In genomic region chr12:60333461-60333860, GRCh38 we compare ENCODE assay signal across 31 cellular contexts.
DNase-seq lines count a peak whose midpoint lies in the region; ATAC-seq, FAIRE-seq and TF ChIP-seq lines count a peak whose summit lies in the region.
"Had no signal": no experiment of that assay in that cellular context is flagged by ENCODE, and none has a peak within 500 bp of the region (broad histone marks: within the 10 kb centered on the region; RNA-seq: fewer than 3 reads in every experiment).

No MANE protein-coding gene starts in this region.

- no peaks in the 10 kb centered on the region for H3K9me3 ChIP-seq in PC-3 (ENCODE audit: low read length)
- no peaks in the 10 kb centered on the region for H3K9me3 ChIP-seq in mammary epithelial cell (replicated peaks; ENCODE audit: insufficient read depth, low read length)
- H3K9me3 ChIP-seq in CD4-positive, alpha-beta T cell (ENCODE audit: control insufficient read depth, low read length): no peaks in the 10 kb centered on the region
- H3K9me3 ChIP-seq: adrenal gland, lower lobe of right lung, transverse colon had no signal

- no peaks in the 10 kb centered on the region for H3K27me3 ChIP-seq in PC-3 (ENCODE audit: low read length)
- H3K27me3 ChIP-seq in mammary epithelial cell (ENCODE audit: insufficient read depth, low read length): no peaks in the 10 kb centered on the region
- no peaks in the 10 kb centered on the region for H3K27me3 ChIP-seq in CD4-positive, alpha-beta T cell (ENCODE audit: control insufficient read depth, insufficient read depth, low read length)
- H3K27me3 ChIP-seq: adrenal gland, transverse colon had no signal

- no peak overlapping the region for H2AFZ ChIP-seq in PC-3 (ENCODE audit: low read length)
- peak overlapping the region; percentile 58 for H2AFZ ChIP-seq in mammary epithelial cell (ENCODE audit: low read depth, low read length)
- H2AFZ ChIP-seq: GM23248 had no signal

- H3K4me1 ChIP-seq in PC-3 (ENCODE audit: insufficient read depth, low read length) (peaks cover 46% of the 10 kb centered on the region), mammary epithelial cell (ENCODE audit: insufficient read depth, low read length) (peaks cover 3% of the 10 kb centered on the region)
- H3K4me1 ChIP-seq: adrenal gland, lower lobe of right lung, transverse colon had no signal

- WGBS in mammary epithelial cell (ENCODE audit: low coverage, missing lambda C conversion rate): 51% methylated on average over 5 of the region's 6 CpGs

- H3K36me3 ChIP-seq in PC-3 (ENCODE audit: low read depth, low read length): no peaks in the 10 kb centered on the region
- H3K36me3 ChIP-seq in mammary epithelial cell (ENCODE audit: insufficient read depth, low read length): no peaks in the 10 kb centered on the region
- H3K36me3 ChIP-seq: adrenal gland, lower lobe of right lung, transverse colon had no signal

- H4K20me1 ChIP-seq in PC-3 (ENCODE audit: low read length) (no peaks in the 10 kb centered on the region), mammary epithelial cell (ENCODE audit: insufficient read depth, low read length) (no peaks in the 10 kb centered on the region)

- CTCF ChIA-PET in PC-3 (lab: Charles Lee) (interaction anchor here (0.6 kb wide), 1 partner anchor 73 kb away, joined by 3 read pairs; no protein-coding TSS in a partner anchor), mammary epithelial cell (lab: Charles Lee; ENCODE audit: low non-redundant PET) (no interaction called here)
- CTCF ChIA-PET in activated CD4-positive, alpha-beta T cell treated with anti-CD3 and anti-CD28 coated beads for 36 hours (lab: Charles Lee): interaction anchor here (1.2 kb wide), 1 partner anchor 11 kb away, joined by 3 read pairs; no protein-coding TSS in a partner anchor
- CTCF ChIA-PET in CD4-positive, alpha-beta T cell (lab: Charles Lee): no interaction called here

- POLR2A ChIA-PET in PC-3 (lab: Charles Lee; ENCODE audit: unreplicated experiment): no interaction called here
- POLR2A ChIA-PET in activated CD4-positive, alpha-beta T cell treated with anti-CD3 and anti-CD28 coated beads for 36 hours (lab: Charles Lee): no interaction called here
- POLR2A ChIA-PET in CD4-positive, alpha-beta T cell (lab: Charles Lee): no interaction called here

- no peak overlapping the region for H3K27ac Mint-ChIP-seq in activated CD4-positive, alpha-beta T cell treated with anti-CD3 and anti-CD28 coated beads for 36 hours
- no peak overlapping the region for H3K27ac Mint-ChIP-seq in CD4-positive, alpha-beta T cell
- H3K27ac Mint-ChIP-seq: activated CD8-positive, alpha-beta T cell treated with anti-CD3 and anti-CD28 coated beads for 36 hours; activated naive CD4-positive, alpha-beta T cell treated with anti-CD3 and anti-CD28 coated beads for 36 hours; activated T-helper 1 cell treated with anti-CD3 and anti-CD28 coated beads, Interleukin-12 subunit alpha, Interleukin-12 subunit beta, Interleukin-2, Interleukin-4 antibody, amounts not matched to agents 30 ng/mL and 10 ng/mL and 1 ng/mL, durations not matched to agents 14 hours and 24 hours and 36 hours; effector memory CD8-positive, alpha-beta T cell; natural killer cell treated with Interleukin-12 subunit alpha and Interleukin-12 subunit beta and Interleukin-15 and Interleukin-18, amount 100 ng/mL, for 72 hours had no signal

- H3K4me3 Mint-ChIP-seq in activated CD4-positive, alpha-beta T cell treated with anti-CD3 and anti-CD28 coated beads for 36 hours: no peak overlapping the region
- H3K4me3 Mint-ChIP-seq in CD4-positive, alpha-beta T cell: no peak overlapping the region
- H3K4me3 Mint-ChIP-seq: activated CD8-positive, alpha-beta T cell treated with anti-CD3 and anti-CD28 coated beads for 36 hours; activated naive CD4-positive, alpha-beta T cell treated with anti-CD3 and anti-CD28 coated beads for 36 hours; activated T-helper 1 cell treated with anti-CD3 and anti-CD28 coated beads, Interleukin-12 subunit alpha, Interleukin-12 subunit beta, Interleukin-2, Interleukin-4 antibody, amounts not matched to agents 30 ng/mL and 10 ng/mL and 1 ng/mL, durations not matched to agents 14 hours and 24 hours and 36 hours; effector memory CD8-positive, alpha-beta T cell; natural killer cell treated with Interleukin-12 subunit alpha and Interleukin-12 subunit beta and Interleukin-15 and Interleukin-18, amount 100 ng/mL, for 72 hours had no signal

- H3K4me3 ChIP-seq in PC-3 (ENCODE audit: low read length): 0 out of 2 replicates have a peak overlapping the region, but pooled peaks have one; percentile 31
- H3K4me3 ChIP-seq in mammary epithelial cell (replicated peaks in 1 of 3; ENCODE audit: insufficient read depth in 1 of 3, low read depth in 2 of 3, low read length in 3 of 3): no peak overlapping the region
- no peak overlapping the region for H3K4me3 ChIP-seq in foreskin fibroblast (ENCODE audit: low read depth in 1 of 2, low read length in 2 of 2)
- H3K4me3 ChIP-seq: adrenal gland, coronary artery, GM23248, K562, lower lobe of right lung, transverse colon had no signal

- H3K36me3 Mint-ChIP-seq in activated CD4-positive, alpha-beta T cell treated with anti-CD3 and anti-CD28 coated beads for 36 hours (ENCODE audit: low read depth): no peaks in the 10 kb centered on the region
- H3K36me3 Mint-ChIP-seq in CD4-positive, alpha-beta T cell (ENCODE audit: low read depth): no peaks in the 10 kb centered on the region

- DNase-seq in EH (ENCODE audit: low read depth) (peak; percentile 60), PC-3 (peak; percentile 71), mammary epithelial cell (no peak), foreskin fibroblast (peak; percentile 19 to 21), RCC 7860 (ENCODE audit: low spot score) (no peak), amniotic stem cell (lab: John Stamatoyannopoulos, UW) (no peak)
- no peak for DNase-seq in activated CD4-positive, alpha-beta T cell treated with anti-CD3 and anti-CD28 coated beads for 36 hours
- DNase-seq in CD4-positive, alpha-beta T cell: no peak
- DNase-seq: activated CD4-positive, alpha-beta T cell treated with anti-CD3 and anti-CD28 coated beads for 1 hour; activated CD8-positive, alpha-beta memory T cell treated with anti-CD3 and anti-CD28 coated beads, Interleukin-2, amount 50 U/mL, for 48 hours; activated CD8-positive, alpha-beta T cell treated with anti-CD3 and anti-CD28 coated beads for 36 hours; activated naive CD4-positive, alpha-beta T cell treated with anti-CD3 and anti-CD28 coated beads for 36 hours; adrenal gland; effector memory CD8-positive, alpha-beta T cell; GM23248; lower lobe of right lung; MM.1S; NCI-H2029; NCI-H524; occipital lobe; OCI-M1; stimulated activated CD4-positive, alpha-beta T cell treated with anti-CD3 and anti-CD28 coated beads, Interleukin-4, amount 100 ng/mL, for 24 hours; T-helper 2 cell; transverse colon had no signal

- H3K27ac ChIP-seq in PC-3 (ENCODE audit: low read length) (no peak overlapping the region), mammary epithelial cell (ENCODE audit: insufficient read depth, low read depth, low read length) (no peak overlapping the region)
- H3K27ac ChIP-seq in CD4-positive, alpha-beta T cell (ENCODE audit: low read depth, low read length): no peak overlapping the region
- H3K27ac ChIP-seq: adrenal gland, coronary artery, GM23248, lower lobe of right lung, transverse colon had no signal

- BruUV-seq in PC-3 (replicated peaks; lab: Mats Ljungman, UMichigan) (no TSS peak), mammary epithelial cell (replicated peaks; lab: Mats Ljungman, UMichigan) (no TSS peak)

- H3K79me2 ChIP-seq in PC-3 (ENCODE audit: low read length): no peaks in the 10 kb centered on the region
- H3K79me2 ChIP-seq in mammary epithelial cell (ENCODE audit: insufficient read depth, low read length): no peaks in the 10 kb centered on the region

- no peaks in the 10 kb centered on the region for H3F3A ChIP-seq in PC-3 (ENCODE audit: low read length, unreplicated experiment)

- intact Hi-C loops in PC-3 (cut with micrococcal nuclease): loop anchor here (10.0 kb wide), 3 partner anchors 69 to 189 kb away; no protein-coding TSS in a partner anchor
- intact Hi-C loops in mammary epithelial cell (cut with micrococcal nuclease): no loop called here
- intact Hi-C loops in activated CD4-positive, alpha-beta T cell treated with anti-CD3 and anti-CD28 coated beads for 36 hours (cut with DNase I, micrococcal nuclease): no loop called here
- intact Hi-C loops in CD4-positive, alpha-beta T cell (cut with DNase I, micrococcal nuclease): no loop called here

- in situ Hi-C loops in mammary epithelial cell (cut with MboI; ENCODE audit: low sequenced_read_pairs in 2 of 2): no loop called here

- ATAC-seq in PC-3: peak; percentile 58
- ATAC-seq in activated CD4-positive, alpha-beta T cell treated with anti-CD3 and anti-CD28 coated beads for 36 hours: no peak
- ATAC-seq in CD4-positive, alpha-beta T cell (ENCODE audit: poor library complexity): no peak
- ATAC-seq: activated CD8-positive, alpha-beta T cell treated with anti-CD3 and anti-CD28 coated beads for 36 hours; effector memory CD8-positive, alpha-beta T cell; K562; lower lobe of right lung; natural killer cell treated with Interleukin-12 subunit alpha and Interleukin-12 subunit beta and Interleukin-15 and Interleukin-18, amount 100 ng/mL, for 72 hours; Right ventricle myocardium inferior had no signal

- H3K9ac ChIP-seq in PC-3 (ENCODE audit: low read length) (no peak overlapping the region), mammary epithelial cell (ENCODE audit: insufficient read depth, low read length) (no peak overlapping the region)
- H3K9ac ChIP-seq: GM23248 had no signal

- H3K9me2 ChIP-seq in PC-3 (replicated peaks; ENCODE audit: low read length): no peaks in the 10 kb centered on the region

- dilution Hi-C loops in mammary epithelial cell (cut with HindIII; ENCODE audit: low sequenced_read_pairs): no loop called here

- FAIRE-seq in RCC 7860 (lab: Jason Lieb, UNC): no peak
- FAIRE-seq: frontal cortex, HTR-8/SVneo, K562 had no signal

- peaks cover 4% of the 10 kb centered on the region for H3K9me3 Mint-ChIP-seq in activated CD4-positive, alpha-beta T cell treated with anti-CD3 and anti-CD28 coated beads for 36 hours (ENCODE audit: low read depth)
- no peaks in the 10 kb centered on the region for H3K9me3 Mint-ChIP-seq in CD4-positive, alpha-beta T cell
- H3K9me3 Mint-ChIP-seq: activated T-helper 1 cell treated with anti-CD3 and anti-CD28 coated beads, Interleukin-12 subunit alpha, Interleukin-12 subunit beta, Interleukin-2, Interleukin-4 antibody, amounts not matched to agents 30 ng/mL and 10 ng/mL and 1 ng/mL, durations not matched to agents 14 hours and 24 hours and 36 hours had no signal

- no peak for TF ChIP-seq CTCF in PC-3 (conservative IDR thresholded peaks at IDR 0.05; ENCODE audit: low read depth, low read length)
- no peak for TF ChIP-seq CTCF in mammary epithelial cell (conservative IDR thresholded peaks at IDR 0.05 in 1 of 2, IDR thresholded peaks at IDR 0.05 in 1 of 2; ENCODE audit: extremely low read depth in 1 of 2, insufficient read depth in 1 of 2, low read depth in 1 of 2, low read length in 2 of 2)
- no peak for TF ChIP-seq CTCF in foreskin fibroblast (IDR thresholded peaks at IDR 0.05; ENCODE audit: low read depth, low read length)
- TF ChIP-seq CTCF in CD4-positive, alpha-beta T cell (IDR thresholded peaks at IDR 0.05): no peak

- no peaks in the 10 kb centered on the region for H3K27me3 Mint-ChIP-seq in activated CD4-positive, alpha-beta T cell treated with anti-CD3 and anti-CD28 coated beads for 36 hours
- no peaks in the 10 kb centered on the region for H3K27me3 Mint-ChIP-seq in CD4-positive, alpha-beta T cell
- H3K27me3 Mint-ChIP-seq: activated CD8-positive, alpha-beta T cell treated with anti-CD3 and anti-CD28 coated beads for 36 hours; effector memory CD8-positive, alpha-beta T cell; natural killer cell treated with Interleukin-12 subunit alpha and Interleukin-12 subunit beta and Interleukin-15 and Interleukin-18, amount 100 ng/mL, for 72 hours had no signal

- H3K4me2 ChIP-seq in PC-3 (ENCODE audit: low read length) (peak overlapping the region; percentile 73), mammary epithelial cell (ENCODE audit: insufficient read depth, low read depth, low read length) (no peak overlapping the region)

- H3K4me1 Mint-ChIP-seq in activated CD4-positive, alpha-beta T cell treated with anti-CD3 and anti-CD28 coated beads for 36 hours: no peaks in the 10 kb centered on the region
- H3K4me1 Mint-ChIP-seq in CD4-positive, alpha-beta T cell (ENCODE audit: low read depth): no peaks in the 10 kb centered on the region

Comparison
In these comparisons a context has a peak if more than half of its experiments do, and no peak if none do; other contexts are left out.
1. DNase-seq: peak in EH (single experiment), PC-3 (single experiment) and foreskin fibroblast (2 of 2); none in mammary epithelial cell (single experiment), RCC 7860 (single experiment), amniotic stem cell (single experiment), activated CD4-positive, alpha-beta T cell treated with anti-CD3 and anti-CD28 coated beads for 36 hours (single experiment) and CD4-positive, alpha-beta T cell (0 of 10).
2. CTCF ChIA-PET loops: an anchor here in PC-3 (0.6 kb wide) and activated CD4-positive, alpha-beta T cell treated with anti-CD3 and anti-CD28 coated beads for 36 hours (1.2 kb wide); none called in mammary epithelial cell and CD4-positive, alpha-beta T cell.